In genomic region chr9:37027582-37028424, GRCh38 we compare ENCODE assay signal across 1 cellular context.
TF ChIP-seq lines count a peak whose summit lies in the region.

No MANE protein-coding gene starts in this region.

TF ChIP-seq in HepG2, 621 proteins besides CTCF, POLR2A, EP300 and RAD21 (continued from another document and continues in another):
- TF ChIP-seq HMGXB3 (CRISPR knock-in tag; IDR thresholded peaks at IDR 0.05; ENCODE audit: borderline replicate concordance) (peak; percentile 92), MLXIP (CRISPR knock-in tag; IDR thresholded peaks at IDR 0.05; ENCODE audit: borderline replicate concordance) (peak; percentile 92), RBM22 (optimal IDR thresholded peaks at IDR 0.05; ENCODE audit: low read length) (no peak), IKZF5 (CRISPR knock-in tag; IDR thresholded peaks at IDR 0.05) (peak; percentile 91), IRF9 (CRISPR knock-in tag; IDR thresholded peaks at IDR 0.05; ENCODE audit: borderline replicate concordance) (peak; percentile 90), ZNF280B (CRISPR knock-in tag; IDR thresholded peaks at IDR 0.05; ENCODE audit: borderline replicate concordance) (peak; percentile 86), FOXA1 (IDR thresholded peaks at IDR 0.05) (no peak), FOXA1 (CRISPR knock-in tag; IDR thresholded peaks at IDR 0.05) (peak; percentile 30; the same call in 1 of the 2 replicates), ZFAT (CRISPR knock-in tag; conservative IDR thresholded peaks at IDR 0.05) (peak; percentile 91), MXD3 (CRISPR knock-in tag; IDR thresholded peaks at IDR 0.05) (peak; percentile 99), KAT2B (IDR thresholded peaks at IDR 0.05; ENCODE audit: borderline replicate concordance, low read depth, low read length) (no peak), USF2 (IDR thresholded peaks at IDR 0.05; ENCODE audit: low read depth, low read length) (no peak), USF2 (CRISPR knock-in tag; IDR thresholded peaks at IDR 0.05; ENCODE audit: borderline replicate concordance) (no peak), FOSL2 (CRISPR knock-in tag; IDR thresholded peaks at IDR 0.05) (peak; percentile 64), REL (CRISPR knock-in tag; conservative IDR thresholded peaks at IDR 0.05) (0 out of 2 replicates have a peak, but pooled peaks have one; percentile 80), ZNF687 (CRISPR knock-in tag; IDR thresholded peaks at IDR 0.05) (peak; percentile 76), GLI4 (CRISPR knock-in tag; IDR thresholded peaks at IDR 0.05; ENCODE audit: borderline replicate concordance) (peak; percentile 97; the same call in 1 of the 2 replicates), ZNF747 (CRISPR knock-in tag; IDR thresholded peaks at IDR 0.05; ENCODE audit: borderline replicate concordance) (peak; percentile 61; the same call in 1 of the 2 replicates), RCOR2 (CRISPR knock-in tag; IDR thresholded peaks at IDR 0.05) (no peak), SIN3B (IDR thresholded peaks at IDR 0.05; ENCODE audit: low read length) (no peak), SOX13 (IDR thresholded peaks at IDR 0.05) (no peak), SOX13 (CRISPR knock-in tag; conservative IDR thresholded peaks at IDR 0.05 in 1 of 2, IDR thresholded peaks at IDR 0.05 in 1 of 2) (peak in 1 of 2 experiments; percentile 65; a peak in 2 of 4 replicates), ZNF614 (CRISPR knock-in tag; IDR thresholded peaks at IDR 0.05; ENCODE audit: borderline replicate concordance) (0 out of 2 replicates have a peak, but pooled peaks have one; percentile 44), FOXJ3 (CRISPR knock-in tag; IDR thresholded peaks at IDR 0.05; ENCODE audit: borderline replicate concordance) (no peak), KDM2A (CRISPR knock-in tag; IDR thresholded peaks at IDR 0.05; ENCODE audit: borderline replicate concordance, low read depth) (peak; percentile 91), KMT2B (CRISPR knock-in tag; IDR thresholded peaks at IDR 0.05) (peak; percentile 80)
- TF ChIP-seq, protein P1, sequence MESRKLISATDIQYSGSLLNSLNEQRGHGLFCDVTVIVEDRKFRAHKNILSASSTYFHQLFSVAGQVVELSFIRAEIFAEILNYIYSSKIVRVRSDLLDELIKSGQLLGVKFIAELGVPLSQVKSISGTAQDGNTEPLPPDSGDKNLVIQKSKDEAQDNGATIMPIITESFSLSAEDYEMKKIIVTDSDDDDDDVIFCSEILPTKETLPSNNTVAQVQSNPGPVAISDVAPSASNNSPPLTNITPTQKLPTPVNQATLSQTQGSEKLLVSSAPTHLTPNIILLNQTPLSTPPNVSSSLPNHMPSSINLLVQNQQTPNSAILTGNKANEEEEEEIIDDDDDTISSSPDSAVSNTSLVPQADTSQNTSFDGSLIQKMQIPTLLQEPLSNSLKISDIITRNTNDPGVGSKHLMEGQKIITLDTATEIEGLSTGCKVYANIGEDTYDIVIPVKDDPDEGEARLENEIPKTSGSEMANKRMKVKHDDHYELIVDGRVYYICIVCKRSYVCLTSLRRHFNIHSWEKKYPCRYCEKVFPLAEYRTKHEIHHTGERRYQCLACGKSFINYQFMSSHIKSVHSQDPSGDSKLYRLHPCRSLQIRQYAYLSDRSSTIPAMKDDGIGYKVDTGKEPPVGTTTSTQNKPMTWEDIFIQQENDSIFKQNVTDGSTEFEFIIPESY (CRISPR knock-in tag; IDR thresholded peaks at IDR 0.05) = peak; percentile 30; the same call in 1 of the 2 replicates
- TF ChIP-seq, protein P2, sequence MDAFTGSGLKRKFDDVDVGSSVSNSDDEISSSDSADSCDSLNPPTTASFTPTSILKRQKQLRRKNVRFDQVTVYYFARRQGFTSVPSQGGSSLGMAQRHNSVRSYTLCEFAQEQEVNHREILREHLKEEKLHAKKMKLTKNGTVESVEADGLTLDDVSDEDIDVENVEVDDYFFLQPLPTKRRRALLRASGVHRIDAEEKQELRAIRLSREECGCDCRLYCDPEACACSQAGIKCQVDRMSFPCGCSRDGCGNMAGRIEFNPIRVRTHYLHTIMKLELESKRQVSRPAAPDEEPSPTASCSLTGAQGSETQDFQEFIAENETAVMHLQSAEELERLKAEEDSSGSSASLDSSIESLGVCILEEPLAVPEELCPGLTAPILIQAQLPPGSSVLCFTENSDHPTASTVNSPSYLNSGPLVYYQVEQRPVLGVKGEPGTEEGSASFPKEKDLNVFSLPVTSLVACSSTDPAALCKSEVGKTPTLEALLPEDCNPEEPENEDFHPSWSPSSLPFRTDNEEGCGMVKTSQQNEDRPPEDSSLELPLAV (CRISPR knock-in tag; conservative IDR thresholded peaks at IDR 0.05; ENCODE audit: low read depth) = 0 out of 2 replicates have a peak, but pooled peaks have one; percentile 51
- TF ChIP-seq, protein P3, sequence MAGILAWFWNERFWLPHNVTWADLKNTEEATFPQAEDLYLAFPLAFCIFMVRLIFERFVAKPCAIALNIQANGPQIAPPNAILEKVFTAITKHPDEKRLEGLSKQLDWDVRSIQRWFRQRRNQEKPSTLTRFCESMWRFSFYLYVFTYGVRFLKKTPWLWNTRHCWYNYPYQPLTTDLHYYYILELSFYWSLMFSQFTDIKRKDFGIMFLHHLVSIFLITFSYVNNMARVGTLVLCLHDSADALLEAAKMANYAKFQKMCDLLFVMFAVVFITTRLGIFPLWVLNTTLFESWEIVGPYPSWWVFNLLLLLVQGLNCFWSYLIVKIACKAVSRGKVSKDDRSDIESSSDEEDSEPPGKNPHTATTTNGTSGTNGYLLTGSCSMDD (CRISPR knock-in tag; IDR thresholded peaks at IDR 0.05) = peak; percentile 73; the same call in 1 of the 2 replicates
